Comparison of ENCODE assay signal across 8 cellular contexts in the genomic region with DNA sequence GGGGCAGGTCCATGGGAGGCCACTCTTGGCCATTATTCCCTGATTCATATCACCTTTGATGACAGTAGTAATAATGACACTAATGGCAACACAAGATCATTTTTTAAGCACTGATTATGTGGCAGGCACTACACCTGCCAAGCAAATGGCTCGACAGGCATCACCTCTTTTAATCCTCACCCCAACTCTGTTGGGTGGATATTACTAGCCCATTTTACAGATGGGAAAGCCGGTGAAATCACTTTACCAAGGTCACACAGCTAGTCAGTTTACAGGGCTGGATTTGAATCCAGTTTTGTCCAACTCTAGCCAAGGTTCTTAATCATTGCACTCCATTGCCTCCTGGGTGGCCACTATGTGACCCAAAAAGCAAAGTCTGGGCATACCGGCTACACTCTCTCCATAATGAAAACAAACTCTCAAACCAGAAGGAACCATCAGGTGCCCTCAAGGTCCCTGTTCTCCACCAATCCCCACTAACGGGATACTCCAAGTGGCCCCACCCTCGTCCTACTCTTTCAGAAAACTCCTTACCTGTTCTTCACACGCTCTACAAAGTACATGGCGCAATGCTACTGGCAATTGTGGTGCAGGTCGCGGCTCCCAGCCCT. TPM values are rescaled to one million over a fixed set of nuclear protein-coding genes. Genes with fewer than 3 reads are reported as not detected.
DNase-seq lines count a peak whose midpoint lies in the region; ATAC-seq and TF ChIP-seq lines count a peak whose summit lies in the region.

No MANE protein-coding gene starts in this region.

- TF ChIP-seq CTCF in colonic mucosa (IDR thresholded peaks at IDR 0.05) (no peak), mucosa of descending colon (IDR thresholded peaks at IDR 0.05) (no peak)

- H3K27me3 ChIP-seq in colonic mucosa = no peaks in the 10 kb centered on the region

- H3K9ac ChIP-seq in colonic mucosa (ENCODE audit: low read depth in 2 of 2, low read length in 2 of 2) = peak overlapping the region; percentile 53 to 79

- peaks cover 8% of the 10 kb centered on the region for H3K4me1 ChIP-seq in colonic mucosa
- H3K4me1 ChIP-seq in mucosa of descending colon (ENCODE audit: low read depth) = peaks cover 9% of the 10 kb centered on the region

- intact Hi-C loops in colonic mucosa (cut with DNase I) (no loop called here), mucosa of descending colon (cut with DNase I, micrococcal nuclease) (no loop called here)

- H3K27ac ChIP-seq in colonic mucosa = no peak overlapping the region

- peak; percentile 6 for DNase-seq in activated CD4-positive, alpha-beta T cell treated with anti-CD3 and anti-CD28 coated beads for 48 hours
- DNase-seq in activated CD4-positive, alpha-beta T cell treated with anti-CD3 and anti-CD28 coated beads, Interleukin-2, amount 50 U/mL, for 1 hour = no peak
- DNase-seq in NCI-H774 (lab: John Stamatoyannopoulos, UW) = peak; percentile 22
- peak; percentile 31 for DNase-seq in colonic mucosa
- DNase-seq in mucosa of descending colon = no peak
- DNase-seq in NK-92 treated with Interleukin-12 subunit alpha and Interleukin-12 subunit beta, amount 100 ng/mL, for 24 hours (lab: John Stamatoyannopoulos, UW) = no peak

- H3K4me3 ChIP-seq in colonic mucosa (peak overlapping the region; percentile 92), mucosa of descending colon (peak overlapping the region; percentile 88)

- ATAC-seq in mucosa of descending colon = peak; percentile 9
- ATAC-seq in GM18498 (IDR thresholded peaks at IDR 0.05; ENCODE audit: unreplicated experiment) = no peak
- no peak for ATAC-seq in GM18873 (IDR thresholded peaks at IDR 0.05; ENCODE audit: low FRiP score, unreplicated experiment)

- no peaks in the 10 kb centered on the region for H3K36me3 ChIP-seq in colonic mucosa
- H3K36me3 ChIP-seq in mucosa of descending colon (ENCODE audit: low read depth) = no peaks in the 10 kb centered on the region

- H3K9me3 ChIP-seq in colonic mucosa (no peaks in the 10 kb centered on the region), mucosa of descending colon (no peaks in the 10 kb centered on the region)

RNA-seq across cellular contexts. Expression of a gene that starts 0.7 kb away (rescaled TPM):
- total RNA-seq in colonic mucosa (10 to 100 TPM; 31.9 to 45.8 TPM), mucosa of descending colon (10 to 100 TPM; 27.0 to 62.4 (median 35.1) TPM)

Comparison
In these comparisons a context has a peak if more than half of its experiments do, and no peak if none do; other contexts are left out.
1. DNase-seq: peak in activated CD4-positive, alpha-beta T cell treated with anti-CD3 and anti-CD28 coated beads for 48 hours (single experiment), NCI-H774 (single experiment) and colonic mucosa (single experiment); none in activated CD4-positive, alpha-beta T cell treated with anti-CD3 and anti-CD28 coated beads, Interleukin-2, amount 50 U/mL, for 1 hour (single experiment), mucosa of descending colon (0 of 3) and NK-92 treated with Interleukin-12 subunit alpha and Interleukin-12 subunit beta, amount 100 ng/mL, for 24 hours (single experiment).